ENCODE assay signal across 11 cellular contexts in genomic region chr2:148817210-148817708, GRCh38. TPM values are rescaled to one million over a fixed set of nuclear protein-coding genes. Genes with fewer than 3 reads are reported as not detected.
DNase-seq lines count a peak whose midpoint lies in the region; TF ChIP-seq lines count a peak whose summit lies in the region.
"Had no signal": no experiment of that assay in that cellular context is flagged by ENCODE, and none has a peak within 500 bp of the region (broad histone marks: within the 10 kb centered on the region; RNA-seq: fewer than 3 reads in every experiment).

No MANE protein-coding gene starts in this region.

- H3K27ac ChIP-seq in transverse colon (peak overlapping the region in 2 of 4 donors; percentile 7 to 30), colonic mucosa (no peak overlapping the region)

- peak; percentile 43 for TF ChIP-seq EP300 in transverse colon (IDR thresholded peaks at IDR 0.05; ENCODE audit: low read depth)

- WGBS in transverse colon (ENCODE audit: low coverage in 1 of 2), 2 donors = 0 to 30% methylated on average over 1 to 8 of the region's 8 CpGs

- no peaks in the 10 kb centered on the region for H3K9me3 ChIP-seq in transverse colon
- no peaks in the 10 kb centered on the region for H3K9me3 ChIP-seq in colonic mucosa

- no peak for DNase-seq in activated naive CD4-positive, alpha-beta T cell treated with anti-CD3 and anti-CD28 coated beads, Interleukin-2, amount 10 ng/mL, durations not matched to agents 7 days and 5 days
- no peak for DNase-seq in activated naive CD4-positive, alpha-beta T cell treated with anti-CD3 and anti-CD28 coated beads, Interleukin-2, amount 50 U/mL, for 16 hours
- DNase-seq in activated T-helper 2 cell treated with anti-CD3 and anti-CD28 coated beads, Interferon-gamma antibody, Interleukin-2, Interleukin-4, amounts not matched to agents 10 μg/mL and 5 μg/mL and 100 μg/mL, durations not matched to agents 14 hours and 24 hours and 36 hours (ENCODE audit: low spot score) = no peak
- DNase-seq in immature natural killer cell (no peak), transverse colon (no peak), colonic mucosa (no peak), GOT3 (lab: John Stamatoyannopoulos, UW) (no peak), SW480 (ENCODE audit: low spot score) (no peak)
- DNase-seq: activated effector memory CD4-positive, alpha-beta T cell treated with Interleukin-2 at 50 U/mL for 16 hours; NCI-H2081 treated with DMSO at 0.1 percent for 48 hours; stimulated activated CD8-positive, alpha-beta memory T cell treated with anti-CD3 and anti-CD28 coated beads, Interleukin-4, amount 100 ng/mL, for 48 hours had no signal

- CTCF ChIA-PET in activated naive CD4-positive, alpha-beta T cell treated with anti-CD3 and anti-CD28 coated beads, Interleukin-2, amount 10 ng/mL, durations not matched to agents 7 days and 5 days (lab: Charles Lee) = no interaction called here

- TF ChIP-seq CTCF in transverse colon (IDR thresholded peaks at IDR 0.05) (no peak), colonic mucosa (IDR thresholded peaks at IDR 0.05) (no peak)

- TF ChIP-seq POLR2A in transverse colon (IDR thresholded peaks at IDR 0.05) = no peak

- H3K36me3 Mint-ChIP-seq in activated naive CD4-positive, alpha-beta T cell treated with anti-CD3 and anti-CD28 coated beads, Interleukin-2, amount 10 ng/mL, durations not matched to agents 7 days and 5 days = no peaks in the 10 kb centered on the region
- H3K36me3 Mint-ChIP-seq in activated T-helper 2 cell treated with anti-CD3 and anti-CD28 coated beads, Interferon-gamma antibody, Interleukin-2, Interleukin-4, amounts not matched to agents 10 μg/mL and 5 μg/mL and 100 μg/mL, durations not matched to agents 14 hours and 24 hours and 36 hours (ENCODE audit: low read depth) = no peaks in the 10 kb centered on the region
- no peaks in the 10 kb centered on the region for H3K36me3 Mint-ChIP-seq in immature natural killer cell

- H3K27ac Mint-ChIP-seq in activated naive CD4-positive, alpha-beta T cell treated with anti-CD3 and anti-CD28 coated beads, Interleukin-2, amount 10 ng/mL, durations not matched to agents 7 days and 5 days = no peak overlapping the region
- no peak overlapping the region for H3K27ac Mint-ChIP-seq in activated T-helper 2 cell treated with anti-CD3 and anti-CD28 coated beads, Interferon-gamma antibody, Interleukin-2, Interleukin-4, amounts not matched to agents 10 μg/mL and 5 μg/mL and 100 μg/mL, durations not matched to agents 14 hours and 24 hours and 36 hours
- H3K27ac Mint-ChIP-seq in immature natural killer cell = no peak overlapping the region

- peaks cover 8 to 26% (median 18%) of the 10 kb centered on the region in 4 donors for H3K4me1 ChIP-seq in transverse colon
- no peaks in the 10 kb centered on the region for H3K4me1 ChIP-seq in colonic mucosa

- H3K9me3 Mint-ChIP-seq in activated naive CD4-positive, alpha-beta T cell treated with anti-CD3 and anti-CD28 coated beads, Interleukin-2, amount 10 ng/mL, durations not matched to agents 7 days and 5 days = no peaks in the 10 kb centered on the region
- no peaks in the 10 kb centered on the region for H3K9me3 Mint-ChIP-seq in activated T-helper 2 cell treated with anti-CD3 and anti-CD28 coated beads, Interferon-gamma antibody, Interleukin-2, Interleukin-4, amounts not matched to agents 10 μg/mL and 5 μg/mL and 100 μg/mL, durations not matched to agents 14 hours and 24 hours and 36 hours
- H3K9me3 Mint-ChIP-seq in immature natural killer cell = no peaks in the 10 kb centered on the region

- peak overlapping the region; percentile 37 for H3K4me3 Mint-ChIP-seq in activated naive CD4-positive, alpha-beta T cell treated with anti-CD3 and anti-CD28 coated beads, Interleukin-2, amount 10 ng/mL, durations not matched to agents 7 days and 5 days
- peak overlapping the region; percentile 67 for H3K4me3 Mint-ChIP-seq in activated T-helper 2 cell treated with anti-CD3 and anti-CD28 coated beads, Interferon-gamma antibody, Interleukin-2, Interleukin-4, amounts not matched to agents 10 μg/mL and 5 μg/mL and 100 μg/mL, durations not matched to agents 14 hours and 24 hours and 36 hours (ENCODE audit: low read depth)
- H3K4me3 Mint-ChIP-seq in immature natural killer cell = peak overlapping the region in 3 of 5 donors; percentile 22 to 53 (median 41)

- no peaks in the 10 kb centered on the region for H3K36me3 ChIP-seq in transverse colon
- H3K36me3 ChIP-seq in colonic mucosa = no peaks in the 10 kb centered on the region

- intact Hi-C loops in activated T-helper 2 cell treated with anti-CD3 and anti-CD28 coated beads, Interferon-gamma antibody, Interleukin-2, Interleukin-4, amounts not matched to agents 10 μg/mL and 5 μg/mL and 100 μg/mL, durations not matched to agents 14 hours and 24 hours and 36 hours (cut with micrococcal nuclease) = no loop called here
- intact Hi-C loops in transverse colon (cut with DNase I; ENCODE audit: low total_unique reads) = no loop called here
- intact Hi-C loops in colonic mucosa (cut with DNase I) = no loop called here

- peaks cover 18% of the 10 kb centered on the region for H3K27me3 Mint-ChIP-seq in activated naive CD4-positive, alpha-beta T cell treated with anti-CD3 and anti-CD28 coated beads, Interleukin-2, amount 10 ng/mL, durations not matched to agents 7 days and 5 days
- H3K27me3 Mint-ChIP-seq in activated T-helper 2 cell treated with anti-CD3 and anti-CD28 coated beads, Interferon-gamma antibody, Interleukin-2, Interleukin-4, amounts not matched to agents 10 μg/mL and 5 μg/mL and 100 μg/mL, durations not matched to agents 14 hours and 24 hours and 36 hours (ENCODE audit: low read depth) = peaks cover 26% of the 10 kb centered on the region
- H3K27me3 Mint-ChIP-seq in immature natural killer cell (ENCODE audit: low read depth in 3 of 3) = peaks cover 0 to 7% (median 1%) of the 10 kb centered on the region in 3 donors

- in situ Hi-C loops in transverse colon (cut with MboI; ENCODE audit: low pct_ligation_motif_present in 1 of 4, low pct_unique_long_range_greater_than_20kb in 1 of 4, low sequenced_read_pairs in 3 of 4) = no loop called here

- H3K9ac ChIP-seq in colonic mucosa (ENCODE audit: low read depth in 2 of 2, low read length in 2 of 2) = no peak overlapping the region

- peaks cover 4% of the 10 kb centered on the region for H3K4me1 Mint-ChIP-seq in activated naive CD4-positive, alpha-beta T cell treated with anti-CD3 and anti-CD28 coated beads, Interleukin-2, amount 10 ng/mL, durations not matched to agents 7 days and 5 days
- peaks cover 20% of the 10 kb centered on the region for H3K4me1 Mint-ChIP-seq in activated T-helper 2 cell treated with anti-CD3 and anti-CD28 coated beads, Interferon-gamma antibody, Interleukin-2, Interleukin-4, amounts not matched to agents 10 μg/mL and 5 μg/mL and 100 μg/mL, durations not matched to agents 14 hours and 24 hours and 36 hours (ENCODE audit: low read depth)
- peaks cover 0 to 4% of the 10 kb centered on the region in 2 donors for H3K4me1 Mint-ChIP-seq in immature natural killer cell

- H3K27me3 ChIP-seq in transverse colon = no peaks in the 10 kb centered on the region
- no peaks in the 10 kb centered on the region for H3K27me3 ChIP-seq in colonic mucosa

- H3K4me3 ChIP-seq in transverse colon (peak overlapping the region in 1 of 4 donors; percentile 14), colonic mucosa (no peak overlapping the region)

RNA-seq across cellular contexts. Expression of gene KIF5C, which starts 57.8 kb away (rescaled TPM):
- total RNA-seq in activated T-helper 2 cell treated with anti-CD3 and anti-CD28 coated beads, Interferon-gamma antibody, Interleukin-2, Interleukin-4, amounts not matched to agents 10 μg/mL and 5 μg/mL and 100 μg/mL, durations not matched to agents 14 hours and 24 hours and 36 hours = 12.9 and 17.3 TPM in 2 replicates
- polyA plus RNA-seq in immature natural killer cell = 1 to 10 TPM in 1 of 3 donors, under 1 TPM in 1, not detected in 1; 0.20 to 1.1 TPM
- 1 to 10 TPM in 3 of 4 donors, under 1 TPM in 1; 0.75 to 3.2 (median 2.3) TPM for total RNA-seq in transverse colon
- total RNA-seq in colonic mucosa = 1 to 10 TPM; 1.6 to 3.4 TPM
